Comparison of ENCODE assay signal across 9 cellular contexts in genomic region chr21:37443683-37444082, GRCh38.
"Had no signal": no experiment of that assay in that cellular context is flagged by ENCODE, and none has a peak within 500 bp of the region (broad histone marks: within the 10 kb centered on the region; RNA-seq: fewer than 3 reads in every experiment).

No MANE protein-coding gene starts in this region.

- H3K27me3 ChIP-seq: left lung, ovary, tibial artery had no signal

- H3K9me3 ChIP-seq: left lung, ovary, tibial artery had no signal

- H3K4me3 ChIP-seq: left lung, ovary, tibial artery had no signal

- ATAC-seq: left lung had no signal

- H3K36me3 ChIP-seq: left lung, ovary, tibial artery had no signal

- DNase-seq: activated CD4-positive, alpha-beta T cell treated with anti-CD3 and anti-CD28 coated beads for 4 hours; activated CD8-positive, alpha-beta memory T cell treated with anti-CD3 and anti-CD28 coated beads for 24 hours; activated effector memory CD4-positive, alpha-beta T cell treated with anti-CD3 and anti-CD28 coated beads, Interleukin-2, amount 50 U/mL, for 16 hours; aorta; islet precursor cell; left lung; ovary; stimulated activated CD4-positive, alpha-beta T cell treated with anti-CD3 and anti-CD28 coated beads, Interleukin-4, amount 100 ng/mL, for 4 hours; tibial artery had no signal

- H3K27ac ChIP-seq: left lung, ovary, tibial artery had no signal
